8 cellular contexts compared by ENCODE assay signal in genomic region chrX:72245461-72246089, GRCh38.
A peak's percentile ranks its signal among the peaks of the same experiment; 100 is the strongest.
DNase-seq lines count a peak whose midpoint lies in the region; ATAC-seq and TF ChIP-seq lines count a peak whose summit lies in the region.

No MANE protein-coding gene starts in this region.

- DNase-seq in NK-92 treated with Interleukin-12 subunit alpha and Interleukin-12 subunit beta, amount 100 ng/mL, for 24 hours (lab: John Stamatoyannopoulos, UW) = peak; percentile 1
- DNase-seq in NK-92 (lab: John Stamatoyannopoulos, UW; ENCODE audit: unreplicated experiment) = no peak
- DNase-seq in LNCaP clone FGC (ENCODE audit: low read depth) = no peak
- DNase-seq in astrocyte of the hippocampus (ENCODE audit: low read depth, low spot score) = peak; percentile 75
- peak in 39 of 51 donors; percentile 0 to 49 (median 5) for DNase-seq in hypothalamus (lab: John Stamatoyannopoulos, UW)
- peak; percentile 16 for DNase-seq in stimulated activated CD4-positive, alpha-beta T cell treated with anti-CD3 and anti-CD28 coated beads, Interleukin-1b, Interleukin-23, amount 100 ng/mL, for 48 hours

- TF ChIP-seq CTCF in LNCaP clone FGC (IDR thresholded peaks at IDR 0.05; ENCODE audit: control insufficient read depth, extremely low read depth, insufficient read depth) = peak; percentile 58

- H3K4me3 ChIP-seq in LNCaP clone FGC (ENCODE audit: low read depth, low read length) = no peak overlapping the region

- ATAC-seq in SK-N-SH treated with all-trans-retinoic acid at 6 μM for 48 hours (peak; percentile 93), GM21717 (IDR thresholded peaks at IDR 0.05; ENCODE audit: unreplicated experiment) (no peak)

TF ChIP-seq in SK-N-SH treated with all-trans-retinoic acid at 6 μM for 48 hours, 23 proteins besides CTCF, POLR2A, EP300 and RAD21:
- TF ChIP-seq ZNF70 (CRISPR knock-in tag; IDR thresholded peaks at IDR 0.05) (peak; percentile 52; the same call in 1 of the 2 replicates), ZNF8 (CRISPR knock-in tag; IDR thresholded peaks at IDR 0.05) (no peak)

Comparison
In these comparisons a context has a peak if more than half of its experiments do, and no peak if none do; other contexts are left out.
1. DNase-seq: peak in NK-92 treated with Interleukin-12 subunit alpha and Interleukin-12 subunit beta, amount 100 ng/mL, for 24 hours (single experiment), astrocyte of the hippocampus (single experiment), hypothalamus (39 of 51) and stimulated activated CD4-positive, alpha-beta T cell treated with anti-CD3 and anti-CD28 coated beads, Interleukin-1b, Interleukin-23, amount 100 ng/mL, for 48 hours (single experiment); none in NK-92 (single experiment) and LNCaP clone FGC (single experiment).